In the genomic region with DNA sequence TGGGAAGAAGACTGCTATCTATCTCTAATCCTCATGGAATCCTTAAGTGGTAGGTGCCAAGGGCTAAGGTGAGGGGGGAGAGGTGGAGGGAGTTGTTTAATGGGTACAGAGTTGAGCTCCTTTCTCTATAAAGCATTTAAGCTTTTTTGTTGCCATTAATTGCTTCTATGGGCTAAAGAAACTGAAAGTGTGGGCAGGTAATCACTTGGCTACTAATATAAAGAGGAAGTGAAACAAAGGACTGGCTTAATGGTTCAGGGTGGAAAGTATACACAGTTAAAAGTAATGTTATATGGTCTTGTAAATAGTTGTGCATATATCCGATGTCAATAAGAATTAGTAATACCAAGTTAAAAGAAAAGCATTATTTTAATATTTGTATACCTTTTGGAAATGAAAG, we compare ENCODE assay signal across 12 cellular contexts.
DNase-seq lines count a peak whose midpoint lies in the region; ATAC-seq, FAIRE-seq and TF ChIP-seq lines count a peak whose summit lies in the region.
"Had no signal": no experiment of that assay in that cellular context is flagged by ENCODE, and none has a peak within 500 bp of the region (broad histone marks: within the 10 kb centered on the region; RNA-seq: fewer than 3 reads in every experiment).

No MANE protein-coding gene starts in this region.

- H3K27ac ChIP-seq in OCI-LY3 (ENCODE audit: low read length), result no peak overlapping the region
- no peak overlapping the region for H3K27ac ChIP-seq in A673 (ENCODE audit: low read depth, low read length, poor library complexity, severe bottlenecking)
- no peak overlapping the region for H3K27ac ChIP-seq in heart right ventricle
- no peak overlapping the region for H3K27ac ChIP-seq in adrenal gland
- H3K27ac ChIP-seq: foreskin keratinocyte, testis had no signal

- H3K27me3 ChIP-seq in OCI-LY3 (ENCODE audit: low read depth, low read length) (no peaks in the 10 kb centered on the region), A673 (replicated peaks; ENCODE audit: insufficient read depth, low read depth, low read length, poor library complexity) (peaks cover 5% of the 10 kb centered on the region), heart right ventricle (peaks cover 0 to 8% (median 0%) of the 10 kb centered on the region in 7 donors), adrenal gland (no peaks in the 10 kb centered on the region)
- H3K27me3 ChIP-seq: foreskin keratinocyte, testis had no signal

- H3K9me3 ChIP-seq in OCI-LY3 (ENCODE audit: insufficient read depth, low read length), result no peaks in the 10 kb centered on the region
- H3K9me3 ChIP-seq in A673 (ENCODE audit: low read depth, low read length, poor library complexity, severe bottlenecking), result no peaks in the 10 kb centered on the region
- no peaks in the 10 kb centered on the region for H3K9me3 ChIP-seq in heart right ventricle
- no peaks in the 10 kb centered on the region for H3K9me3 ChIP-seq in adrenal gland (replicated peaks in 1 of 3)
- H3K9me3 ChIP-seq: testis had no signal

- peak; percentile 3 for DNase-seq in GM18507 (ENCODE audit: extremely low spot score, insufficient read length, low read depth)
- no peak for DNase-seq in A673 (ENCODE audit: low spot score)
- no peak for DNase-seq in heart right ventricle
- no peak for DNase-seq in adrenal gland
- no peak for DNase-seq in activated naive CD4-positive, alpha-beta T cell treated with anti-CD3 and anti-CD28 coated beads, Interleukin-2, amount 10 ng/mL, durations not matched to agents 7 days and 5 days
- DNase-seq: central memory CD4-positive, alpha-beta T cell; foreskin keratinocyte; testis had no signal

- peak; percentile 94 for FAIRE-seq in GM18507 (lab: Jason Lieb, UNC)

- WGBS in heart right ventricle, 2 donors, result 75 to 92% methylated on average over 1 of the region's 1 CpG
- WGBS in adrenal gland, 4 donors, result 81 to 95% (median 87%) methylated on average over 1 of the region's 1 CpG

- H3K4me2 ChIP-seq in OCI-LY3 (ENCODE audit: low read length), result peak overlapping the region; percentile 49; the same call in 1 of the 2 replicates

- no peak overlapping the region for H3K4me3 Mint-ChIP-seq in activated naive CD4-positive, alpha-beta T cell treated with anti-CD3 and anti-CD28 coated beads, Interleukin-2, amount 10 ng/mL, durations not matched to agents 7 days and 5 days

- H3K27me3 Mint-ChIP-seq in activated naive CD4-positive, alpha-beta T cell treated with anti-CD3 and anti-CD28 coated beads, Interleukin-2, amount 10 ng/mL, durations not matched to agents 7 days and 5 days, result no peaks in the 10 kb centered on the region

- peak; percentile 97 for ATAC-seq in GM21390 (IDR thresholded peaks at IDR 0.05; ENCODE audit: unreplicated experiment)
- peak; percentile 96 for ATAC-seq in HG03097 (IDR thresholded peaks at IDR 0.05; ENCODE audit: low FRiP score, unreplicated experiment)
- ATAC-seq in heart right ventricle, result no peak
- ATAC-seq: foreskin keratinocyte, SK-N-SH treated with all-trans-retinoic acid at 6 μM for 48 hours had no signal

- no peak overlapping the region for H2AFZ ChIP-seq in OCI-LY3 (ENCODE audit: low read depth, low read length)

- no peak for TF ChIP-seq POLR2A in adrenal gland (IDR thresholded peaks at IDR 0.05)

- H3K4me3 ChIP-seq in OCI-LY3 (ENCODE audit: low read length) (no peak overlapping the region), A673 (ENCODE audit: low read depth, low read length, poor library complexity, severe bottlenecking) (no peak overlapping the region), heart right ventricle (no peak overlapping the region), adrenal gland (no peak overlapping the region)
- H3K4me3 ChIP-seq: testis had no signal

- BruUV-seq in A673 (replicated peaks; lab: Mats Ljungman, UMichigan), result no TSS peak

- CTCF ChIA-PET in A673 (lab: Charles Lee), result no interaction called here
- CTCF ChIA-PET in activated naive CD4-positive, alpha-beta T cell treated with anti-CD3 and anti-CD28 coated beads, Interleukin-2, amount 10 ng/mL, durations not matched to agents 7 days and 5 days (lab: Charles Lee), result no interaction called here

- intact Hi-C loops in A673 (cut with micrococcal nuclease; ENCODE audit: unreplicated experiment), result no loop called here
- intact Hi-C loops in heart right ventricle (cut with DNase I), result no loop called here
- intact Hi-C loops in adrenal gland (cut with DNase I), result no loop called here

- peaks cover 18% of the 10 kb centered on the region for H3K36me3 Mint-ChIP-seq in activated naive CD4-positive, alpha-beta T cell treated with anti-CD3 and anti-CD28 coated beads, Interleukin-2, amount 10 ng/mL, durations not matched to agents 7 days and 5 days

- H3K9me3 Mint-ChIP-seq in activated naive CD4-positive, alpha-beta T cell treated with anti-CD3 and anti-CD28 coated beads, Interleukin-2, amount 10 ng/mL, durations not matched to agents 7 days and 5 days, result no peaks in the 10 kb centered on the region

- H3K27ac Mint-ChIP-seq in activated naive CD4-positive, alpha-beta T cell treated with anti-CD3 and anti-CD28 coated beads, Interleukin-2, amount 10 ng/mL, durations not matched to agents 7 days and 5 days, result no peak overlapping the region

- POLR2A ChIA-PET in A673 (lab: Charles Lee; ENCODE audit: low non-redundant PET), result no interaction called here

- H3K4me1 ChIP-seq in OCI-LY3 (ENCODE audit: low read length), result peaks cover 16% of the 10 kb centered on the region
- no peaks in the 10 kb centered on the region for H3K4me1 ChIP-seq in A673 (ENCODE audit: insufficient read depth, low read length, poor library complexity, severe bottlenecking)
- H3K4me1 ChIP-seq in heart right ventricle, result no peaks in the 10 kb centered on the region
- no peaks in the 10 kb centered on the region for H3K4me1 ChIP-seq in adrenal gland (replicated peaks in 1 of 2)
- H3K4me1 ChIP-seq: foreskin keratinocyte, testis had no signal

- H3K4me1 Mint-ChIP-seq in activated naive CD4-positive, alpha-beta T cell treated with anti-CD3 and anti-CD28 coated beads, Interleukin-2, amount 10 ng/mL, durations not matched to agents 7 days and 5 days, result peaks cover 11% of the 10 kb centered on the region

- H3K9ac ChIP-seq in OCI-LY3 (ENCODE audit: low read length), result no peak overlapping the region

- no peak for TF ChIP-seq CTCF in OCI-LY3 (IDR thresholded peaks at IDR 0.05; ENCODE audit: low read depth, low read length)
- no peak for TF ChIP-seq CTCF in A673 (conservative IDR thresholded peaks at IDR 0.05; ENCODE audit: low read depth, low read length)
- TF ChIP-seq CTCF in heart right ventricle (IDR thresholded peaks at IDR 0.05), result no peak
- TF ChIP-seq CTCF in adrenal gland (IDR thresholded peaks at IDR 0.05), result no peak

- H4K20me1 ChIP-seq in OCI-LY3 (ENCODE audit: insufficient read depth, low read length), result peaks cover 3% of the 10 kb centered on the region

- no peaks in the 10 kb centered on the region for H3K79me2 ChIP-seq in OCI-LY3 (ENCODE audit: low read length)

- peaks cover 23% of the 10 kb centered on the region for H3K36me3 ChIP-seq in OCI-LY3 (replicated peaks; ENCODE audit: low read depth, low read length)
- no peaks in the 10 kb centered on the region for H3K36me3 ChIP-seq in A673 (ENCODE audit: insufficient read depth, low read length, poor library complexity, severe bottlenecking)
- peaks cover 0 to 1% (median 0%) of the 10 kb centered on the region in 9 donors for H3K36me3 ChIP-seq in heart right ventricle
- H3K36me3 ChIP-seq in adrenal gland (replicated peaks in 1 of 2), result no peaks in the 10 kb centered on the region

Comparison
In these comparisons a context has a peak if more than half of its experiments do, and no peak if none do; other contexts are left out.
1. ATAC-seq: peak in GM21390 (single experiment) and HG03097 (single experiment); none in heart right ventricle (0 of 8).